ENCODE assay signal across 1 cellular context in genomic region chr20:50153500-50154377, GRCh38.
TF ChIP-seq lines count a peak whose summit lies in the region.

Gene PEDS1, minus strand, starts transcription at chr20:50153723. Its CDS starts 86 bp downstream, at chr20:50153637.

TF ChIP-seq in K562, 482 proteins besides CTCF, POLR2A, EP300 and RAD21 (continued from another document and continues in another):
- TF ChIP-seq RCOR1 (IDR thresholded peaks at IDR 0.05; ENCODE audit: borderline replicate concordance in 1 of 2, low read depth in 2 of 2, low read length in 2 of 2) (peak in 1 of 2 experiments; percentile 2; a peak in 1 of 4 replicates), ZNF324 (CRISPR knock-in tag; IDR thresholded peaks at IDR 0.05) (peak; percentile 41; the same call in 1 of the 2 replicates), SMARCE1 (IDR thresholded peaks at IDR 0.05) (no peak), HCFC1 (IDR thresholded peaks at IDR 0.05; ENCODE audit: low read depth, low read length) (peak; percentile 22; the same call in 1 of the 2 replicates), GABPA (tag; conservative IDR thresholded peaks at IDR 0.05; ENCODE audit: low read depth) (0 out of 2 replicates have a peak, but pooled peaks have one; percentile 26), MEF2D (tag; conservative IDR thresholded peaks at IDR 0.05; ENCODE audit: low read depth) (no peak), KDM2B (CRISPR knock-in tag; IDR thresholded peaks at IDR 0.05) (no peak), NR1H2 (CRISPR knock-in tag; IDR thresholded peaks at IDR 0.05) (peak; percentile 95; the same call in 1 of the 2 replicates), RBM25 (IDR thresholded peaks at IDR 0.05; ENCODE audit: low read depth, low read length, severe bottlenecking) (peak; percentile 98), RB1 (IDR thresholded peaks at IDR 0.05; ENCODE audit: low read depth) (peak; percentile 78), MTA3 (IDR thresholded peaks at IDR 0.05; ENCODE audit: borderline replicate concordance) (peak; percentile 25; the same call in 1 of the 2 replicates), GMEB1 (CRISPR knock-in tag; IDR thresholded peaks at IDR 0.05) (peak; percentile 80), CBFA2T3 (IDR thresholded peaks at IDR 0.05) (no peak), OTX1 (CRISPR knock-in tag; IDR thresholded peaks at IDR 0.05) (peak; percentile 52; the same call in 1 of the 2 replicates), DMBX1 (CRISPR knock-in tag; IDR thresholded peaks at IDR 0.05; ENCODE audit: borderline replicate concordance) (peak; percentile 77), HOMEZ (CRISPR knock-in tag; IDR thresholded peaks at IDR 0.05) (0 out of 2 replicates have a peak, but pooled peaks have one; percentile 75), MBD2 (IDR thresholded peaks at IDR 0.05; ENCODE audit: borderline replicate concordance, low read depth) (peak; percentile 32; the same call in 1 of the 2 replicates), TEAD4 (IDR thresholded peaks at IDR 0.05; ENCODE audit: low read length) (0 out of 2 replicates have a peak, but pooled peaks have one; percentile 9), TEAD4 (CRISPR knock-in tag; IDR thresholded peaks at IDR 0.05; ENCODE audit: borderline replicate concordance) (peak; percentile 54; the same call in 1 of the 2 replicates), POLR2AphosphoS5 (IDR thresholded peaks at IDR 0.05; ENCODE audit: control insufficient read depth, insufficient read depth, low read depth, low read length) (peak; percentile 58), YY1 (IDR thresholded peaks at IDR 0.05; ENCODE audit: borderline replicate concordance in 1 of 3, control insufficient read depth in 1 of 3, extremely low read depth in 1 of 3, insufficient read depth in 3 of 3, insufficient read length in 1 of 3, insufficient replicate concordance in 2 of 3, low read depth in 1 of 3, low read length in 2 of 3) (peak in 2 of 3 experiments; percentile 78 to 79), SUPT5H (IDR thresholded peaks at IDR 0.05) (peak; percentile 77), RHOXF2B (CRISPR knock-in tag; conservative IDR thresholded peaks at IDR 0.05) (0 out of 2 replicates have a peak, but pooled peaks have one; percentile 62), PML (IDR thresholded peaks at IDR 0.05; ENCODE audit: low read length) (peak; percentile 61; the same call in 1 of the 2 replicates), RBM34 (IDR thresholded peaks at IDR 0.05; ENCODE audit: borderline replicate concordance, insufficient read depth, low read length) (peak; percentile 47; the same call in 1 of the 2 replicates), CBX8 (IDR thresholded peaks at IDR 0.05; ENCODE audit: borderline replicate concordance, extremely low read depth, low read depth, low read length, poor library complexity, severe bottlenecking) (no peak), EP400 (IDR thresholded peaks at IDR 0.05) (peak; percentile 42; the same call in 1 of the 2 replicates), ZNF75A (CRISPR knock-in tag; IDR thresholded peaks at IDR 0.05) (0 out of 2 replicates have a peak, but pooled peaks have one; percentile 57), PHF20 (IDR thresholded peaks at IDR 0.05; ENCODE audit: partially characterized antibody) (peak; percentile 75), ZKSCAN8 (CRISPR knock-in tag; IDR thresholded peaks at IDR 0.05) (peak; percentile 63; the same call in 1 of the 2 replicates), ZNF431 (CRISPR knock-in tag; IDR thresholded peaks at IDR 0.05) (peak; percentile 54; the same call in 1 of the 2 replicates), MAX (CRISPR knock-in tag; IDR thresholded peaks at IDR 0.05) (peak; percentile 97), ETV1 (tag; conservative IDR thresholded peaks at IDR 0.05; ENCODE audit: low read depth) (peak; percentile 48; the same call in 1 of the 2 replicates), HMGN3 (IDR thresholded peaks at IDR 0.05; ENCODE audit: borderline replicate concordance, extremely low read depth, insufficient read length, low read depth, low read length) (peak; percentile 60), ZSCAN29 (IDR thresholded peaks at IDR 0.05) (no peak), KDM5B (IDR thresholded peaks at IDR 0.05; ENCODE audit: insufficient replicate concordance, low read depth, low read length) (peak; percentile 87), ATF3 (IDR thresholded peaks at IDR 0.05) (no peak), ATF3 (CRISPR knock-in tag; conservative IDR thresholded peaks at IDR 0.05) (no peak), SMAD4 (CRISPR knock-in tag; conservative IDR thresholded peaks at IDR 0.05) (peak; percentile 65; the same call in 1 of the 2 replicates), SETDB1 (IDR thresholded peaks at IDR 0.05; ENCODE audit: low read length) (no peak), NFYB (IDR thresholded peaks at IDR 0.05; ENCODE audit: extremely low read depth, insufficient read length) (peak; percentile 89), SRSF1 (IDR thresholded peaks at IDR 0.05; ENCODE audit: low read depth, low read length) (no peak), ILK (tag; IDR thresholded peaks at IDR 0.05; ENCODE audit: borderline replicate concordance, low read depth) (no peak), JUN (IDR thresholded peaks at IDR 0.05; ENCODE audit: borderline replicate concordance, low read depth, low read length) (no peak; the same call in 1 of the 2 replicates), JUN (CRISPR knock-in tag; IDR thresholded peaks at IDR 0.05; ENCODE audit: borderline replicate concordance) (peak; percentile 18; the same call in 1 of the 2 replicates), CXXC5 (CRISPR knock-in tag; IDR thresholded peaks at IDR 0.05) (peak; percentile 100), CBX1 (IDR thresholded peaks at IDR 0.05; ENCODE audit: low read depth) (peak; percentile 82), BHLHE40 (IDR thresholded peaks at IDR 0.05; ENCODE audit: low read length) (peak; percentile 58), GTF2E2 (tag; IDR thresholded peaks at IDR 0.05) (peak; percentile 62; the same call in 1 of the 2 replicates), HNRNPK (IDR thresholded peaks at IDR 0.05; ENCODE audit: low read depth, low read length, poor library complexity, severe bottlenecking) (peak; percentile 75), FOXJ2 (tag; IDR thresholded peaks at IDR 0.05) (no peak), SP1 (CRISPR knock-in tag; IDR thresholded peaks at IDR 0.05) (peak; percentile 43; the same call in 1 of the 2 replicates), L3MBTL2 (IDR thresholded peaks at IDR 0.05) (peak; percentile 99), RNF2 (IDR thresholded peaks at IDR 0.05) (0 out of 2 replicates have a peak, but pooled peaks have one; percentile 57), SMC3 (conservative IDR thresholded peaks at IDR 0.05; ENCODE audit: insufficient read depth, low read depth, low read length) (0 out of 2 replicates have a peak, but pooled peaks have one; percentile 9), ZBTB17 (CRISPR knock-in tag; IDR thresholded peaks at IDR 0.05) (peak; percentile 54; the same call in 1 of the 2 replicates), ZKSCAN1 (IDR thresholded peaks at IDR 0.05; ENCODE audit: low read depth, low read length) (peak; percentile 98), MEIS2 (IDR thresholded peaks at IDR 0.05; ENCODE audit: partially characterized antibody) (peak; percentile 18), ZFX (CRISPR knock-in tag; IDR thresholded peaks at IDR 0.05) (peak; percentile 94), E2F3 (CRISPR knock-in tag; IDR thresholded peaks at IDR 0.05) (peak; percentile 24; the same call in 1 of the 2 replicates), HDAC2 (IDR thresholded peaks at IDR 0.05) (peak; percentile 40; the same call in 1 of the 2 replicates), CREM (IDR thresholded peaks at IDR 0.05; ENCODE audit: low read depth) (peak; percentile 48; the same call in 1 of the 2 replicates), FOXM1 (IDR thresholded peaks at IDR 0.05; ENCODE audit: low read depth) (no peak), FOXM1 (CRISPR knock-in tag; IDR thresholded peaks at IDR 0.05; ENCODE audit: low read depth) (0 out of 2 replicates have a peak, but pooled peaks have one; percentile 83), TAF1 (IDR thresholded peaks at IDR 0.05; ENCODE audit: control insufficient read depth, extremely low read depth, insufficient read depth, low read length, severe bottlenecking) (peak; percentile 80), TBP (optimal IDR thresholded peaks at IDR 0.05; ENCODE audit: low read depth, low read length) (peak; percentile 68), VEZF1 (CRISPR knock-in tag; IDR thresholded peaks at IDR 0.05) (peak; percentile 90)
- TF ChIP-seq, protein P1, sequence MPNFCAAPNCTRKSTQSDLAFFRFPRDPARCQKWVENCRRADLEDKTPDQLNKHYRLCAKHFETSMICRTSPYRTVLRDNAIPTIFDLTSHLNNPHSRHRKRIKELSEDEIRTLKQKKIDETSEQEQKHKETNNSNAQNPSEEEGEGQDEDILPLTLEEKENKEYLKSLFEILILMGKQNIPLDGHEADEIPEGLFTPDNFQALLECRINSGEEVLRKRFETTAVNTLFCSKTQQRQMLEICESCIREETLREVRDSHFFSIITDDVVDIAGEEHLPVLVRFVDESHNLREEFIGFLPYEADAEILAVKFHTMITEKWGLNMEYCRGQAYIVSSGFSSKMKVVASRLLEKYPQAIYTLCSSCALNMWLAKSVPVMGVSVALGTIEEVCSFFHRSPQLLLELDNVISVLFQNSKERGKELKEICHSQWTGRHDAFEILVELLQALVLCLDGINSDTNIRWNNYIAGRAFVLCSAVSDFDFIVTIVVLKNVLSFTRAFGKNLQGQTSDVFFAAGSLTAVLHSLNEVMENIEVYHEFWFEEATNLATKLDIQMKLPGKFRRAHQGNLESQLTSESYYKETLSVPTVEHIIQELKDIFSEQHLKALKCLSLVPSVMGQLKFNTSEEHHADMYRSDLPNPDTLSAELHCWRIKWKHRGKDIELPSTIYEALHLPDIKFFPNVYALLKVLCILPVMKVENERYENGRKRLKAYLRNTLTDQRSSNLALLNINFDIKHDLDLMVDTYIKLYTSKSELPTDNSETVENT (CRISPR knock-in tag; IDR thresholded peaks at IDR 0.05): peak; percentile 64
- TF ChIP-seq, protein P2, sequence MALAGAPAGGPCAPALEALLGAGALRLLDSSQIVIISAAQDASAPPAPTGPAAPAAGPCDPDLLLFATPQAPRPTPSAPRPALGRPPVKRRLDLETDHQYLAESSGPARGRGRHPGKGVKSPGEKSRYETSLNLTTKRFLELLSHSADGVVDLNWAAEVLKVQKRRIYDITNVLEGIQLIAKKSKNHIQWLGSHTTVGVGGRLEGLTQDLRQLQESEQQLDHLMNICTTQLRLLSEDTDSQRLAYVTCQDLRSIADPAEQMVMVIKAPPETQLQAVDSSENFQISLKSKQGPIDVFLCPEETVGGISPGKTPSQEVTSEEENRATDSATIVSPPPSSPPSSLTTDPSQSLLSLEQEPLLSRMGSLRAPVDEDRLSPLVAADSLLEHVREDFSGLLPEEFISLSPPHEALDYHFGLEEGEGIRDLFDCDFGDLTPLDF (CRISPR knock-in tag; IDR thresholded peaks at IDR 0.05): peak; percentile 80; the same call in 1 of the 2 replicates
- TF ChIP-seq, protein P3, sequence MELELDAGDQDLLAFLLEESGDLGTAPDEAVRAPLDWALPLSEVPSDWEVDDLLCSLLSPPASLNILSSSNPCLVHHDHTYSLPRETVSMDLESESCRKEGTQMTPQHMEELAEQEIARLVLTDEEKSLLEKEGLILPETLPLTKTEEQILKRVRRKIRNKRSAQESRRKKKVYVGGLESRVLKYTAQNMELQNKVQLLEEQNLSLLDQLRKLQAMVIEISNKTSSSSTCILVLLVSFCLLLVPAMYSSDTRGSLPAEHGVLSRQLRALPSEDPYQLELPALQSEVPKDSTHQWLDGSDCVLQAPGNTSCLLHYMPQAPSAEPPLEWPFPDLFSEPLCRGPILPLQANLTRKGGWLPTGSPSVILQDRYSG (tag; conservative IDR thresholded peaks at IDR 0.05; ENCODE audit: low read depth): peak; percentile 70; the same call in 1 of the 2 replicates
